ENCODE assay signal across 8 cellular contexts in genomic region chr5:132491368-132492364, GRCh38. TPM values are rescaled to one million over a fixed set of nuclear protein-coding genes. Genes with fewer than 3 reads are reported as not detected.
DNase-seq lines count a peak whose midpoint lies in the region; ATAC-seq and TF ChIP-seq lines count a peak whose summit lies in the region.

No MANE protein-coding gene starts in this region.

- CTCF ChIA-PET in mammary epithelial cell (lab: Charles Lee; ENCODE audit: low non-redundant PET) = no interaction called here

- dilution Hi-C loops in mammary epithelial cell (cut with HindIII; ENCODE audit: low sequenced_read_pairs) = loop anchor here (25.0 kb wide), 1 partner anchor 404 kb away; no protein-coding TSS in a partner anchor

- H3K4me1 ChIP-seq in DND-41 (ENCODE audit: insufficient read depth, low read length) = peaks cover 73% of the 10 kb centered on the region
- peaks cover 22% of the 10 kb centered on the region for H3K4me1 ChIP-seq in GM23338 (ENCODE audit: insufficient read depth)
- peaks cover 53% of the 10 kb centered on the region for H3K4me1 ChIP-seq in OCI-LY1 (ENCODE audit: insufficient read depth, low read length, severe bottlenecking)
- peaks cover 35% of the 10 kb centered on the region for H3K4me1 ChIP-seq in mammary epithelial cell (ENCODE audit: insufficient read depth, low read length)
- H3K4me1 ChIP-seq in mesodermal cell (ENCODE audit: control insufficient read depth, insufficient read depth, low read length, poor library complexity, severe bottlenecking) = peaks cover 23% of the 10 kb centered on the region
- peaks cover 73% of the 10 kb centered on the region for H3K4me1 ChIP-seq in vagina

- H3K4me3 ChIP-seq in DND-41 (ENCODE audit: low read depth in 1 of 2, low read length in 2 of 2) = peak overlapping the region; percentile 93; a peak in 3 of 4 replicates
- peak overlapping the region; percentile 80 for H3K4me3 ChIP-seq in GM23338
- H3K4me3 ChIP-seq in OCI-LY1 (ENCODE audit: low read depth, low read length, poor library complexity, severe bottlenecking) = peak overlapping the region; percentile 79
- H3K4me3 ChIP-seq in mammary epithelial cell (replicated peaks in 1 of 3; ENCODE audit: insufficient read depth in 1 of 3, low read depth in 2 of 3, low read length in 3 of 3) = peak overlapping the region; percentile 35 to 81 (median 56)
- peak overlapping the region; percentile 66 for H3K4me3 ChIP-seq in mesodermal cell (ENCODE audit: extremely low read depth, insufficient read depth, low read length, poor library complexity, severe bottlenecking)
- H3K4me3 ChIP-seq in vagina = peak overlapping the region; percentile 78 to 86

- H3K4me1 Mint-ChIP-seq in GM23338 = peaks cover 29% of the 10 kb centered on the region

- peak overlapping the region; percentile 84 for H3K4me3 Mint-ChIP-seq in GM23338

- H3K9me3 Mint-ChIP-seq in GM23338 = no peaks in the 10 kb centered on the region

- 72% methylated on average over 21 of the region's 22 CpGs for WGBS in mammary epithelial cell (ENCODE audit: low coverage, missing lambda C conversion rate)
- 62 to 89% methylated on average over 14 to 16 of the region's 22 CpGs for WGBS in mesodermal cell (ENCODE audit: insufficient coverage in 2 of 2), 2 experiments

- peaks cover 38% of the 10 kb centered on the region for H4K20me1 ChIP-seq in DND-41 (ENCODE audit: insufficient read depth, low read length)
- peaks cover 3% of the 10 kb centered on the region; the same call in 1 of the 2 replicates for H4K20me1 ChIP-seq in GM23338 (replicated peaks; ENCODE audit: insufficient read depth)
- no peaks in the 10 kb centered on the region for H4K20me1 ChIP-seq in OCI-LY1 (ENCODE audit: insufficient read depth, low read length)
- no peaks in the 10 kb centered on the region for H4K20me1 ChIP-seq in mammary epithelial cell (ENCODE audit: insufficient read depth, low read length)

- H3K27me3 Mint-ChIP-seq in GM23338 (ENCODE audit: insufficient read depth, low read depth, poor library complexity) = peaks cover 23% of the 10 kb centered on the region

- H3K4me2 ChIP-seq in DND-41 (ENCODE audit: insufficient read depth, low read length) (peak overlapping the region; percentile 92), GM23338 (peak overlapping the region; percentile 92), OCI-LY1 (ENCODE audit: low read length) (peak overlapping the region; percentile 94), mammary epithelial cell (ENCODE audit: insufficient read depth, low read depth, low read length) (peak overlapping the region; percentile 94)

- intact Hi-C loops in mammary epithelial cell (cut with micrococcal nuclease) (no loop called here), vagina (cut with DNase I) (no loop called here)

- peaks cover 79% of the 10 kb centered on the region for H3K79me2 ChIP-seq in DND-41 (ENCODE audit: insufficient read depth, low read length)
- 0 out of 2 replicates have a peak, but pooled peaks cover 5% of the 10 kb centered on the region for H3K79me2 ChIP-seq in GM23338 (replicated peaks; ENCODE audit: insufficient read depth)
- no peaks in the 10 kb centered on the region for H3K79me2 ChIP-seq in OCI-LY1 (ENCODE audit: insufficient read depth, low read length)
- peaks cover 35% of the 10 kb centered on the region for H3K79me2 ChIP-seq in mammary epithelial cell (ENCODE audit: insufficient read depth, low read length)

- H3F3A ChIP-seq in GM23338 (replicated peaks; ENCODE audit: low read depth) (peaks cover 5% of the 10 kb centered on the region; the same call in 1 of the 2 replicates), OCI-LY1 (ENCODE audit: insufficient read depth, low read length) (peaks cover 9% of the 10 kb centered on the region; the same call in 1 of the 2 replicates)

- H3K27ac Mint-ChIP-seq in GM23338 = no peak overlapping the region

- in situ Hi-C loops in mammary epithelial cell (cut with MboI; ENCODE audit: low sequenced_read_pairs in 2 of 2) = loop anchor here (5.0 to 10.0 kb wide), 3 partner anchors 69 to 107 kb away; no protein-coding TSS in a partner anchor

- H3K9me3 ChIP-seq in DND-41 (ENCODE audit: insufficient read depth, low read length, severe bottlenecking) (no peaks in the 10 kb centered on the region), OCI-LY1 (ENCODE audit: low read length) (no peaks in the 10 kb centered on the region), mammary epithelial cell (replicated peaks; ENCODE audit: insufficient read depth, low read length) (no peaks in the 10 kb centered on the region), mesodermal cell (ENCODE audit: control insufficient read depth, low read length) (no peaks in the 10 kb centered on the region), vagina (no peaks in the 10 kb centered on the region)

- H3K27ac ChIP-seq in DND-41 (ENCODE audit: low read length) = peak overlapping the region; percentile 78
- H3K27ac ChIP-seq in GM23338 (ENCODE audit: low read depth) = no peak overlapping the region
- H3K27ac ChIP-seq in OCI-LY1 (ENCODE audit: low read depth, low read length, poor library complexity, severe bottlenecking) = no peak overlapping the region
- H3K27ac ChIP-seq in mammary epithelial cell (ENCODE audit: insufficient read depth, low read depth, low read length) = peak overlapping the region; percentile 70
- H3K27ac ChIP-seq in mesodermal cell (ENCODE audit: low read depth, low read length, severe bottlenecking) = peak overlapping the region; percentile 49
- peak overlapping the region; percentile 98 for H3K27ac ChIP-seq in vagina

- no peak for TF ChIP-seq POLR2A in vagina (IDR thresholded peaks at IDR 0.05)

- H2AFZ ChIP-seq in DND-41 (ENCODE audit: low read depth, low read length) (peak overlapping the region; percentile 64), GM23338 (peak overlapping the region; percentile 99), OCI-LY1 (ENCODE audit: low read length) (no peak overlapping the region; the same call in 1 of the 2 replicates), mammary epithelial cell (ENCODE audit: low read depth, low read length) (peak overlapping the region; percentile 90)

- H3K9me2 ChIP-seq in GM23338 (ENCODE audit: insufficient read depth) = no peaks in the 10 kb centered on the region
- H3K9me2 ChIP-seq in OCI-LY1 (ENCODE audit: low read depth, low read length) = no peaks in the 10 kb centered on the region

- no TSS peak for BruUV-seq in mammary epithelial cell (replicated peaks; lab: Mats Ljungman, UMichigan)

- peaks cover 35% of the 10 kb centered on the region for H3K36me3 ChIP-seq in DND-41 (ENCODE audit: insufficient read depth, low read length)
- H3K36me3 ChIP-seq in GM23338 (ENCODE audit: insufficient read depth) = no peaks in the 10 kb centered on the region
- H3K36me3 ChIP-seq in OCI-LY1 (ENCODE audit: insufficient read depth, low read length) = peaks cover 12% of the 10 kb centered on the region
- peaks cover 4% of the 10 kb centered on the region for H3K36me3 ChIP-seq in mammary epithelial cell (ENCODE audit: insufficient read depth, low read length)
- H3K36me3 ChIP-seq in mesodermal cell (ENCODE audit: control insufficient read depth, insufficient read depth, low read length) = peaks cover 11% of the 10 kb centered on the region
- peaks cover 0 to 5% of the 10 kb centered on the region in 2 donors for H3K36me3 ChIP-seq in vagina

- no peak for DNase-seq in DND-41
- DNase-seq in GM23338 (ENCODE audit: low spot score) = peak; percentile 54
- no peak for DNase-seq in mammary epithelial cell
- peak; percentile 88 to 89 for DNase-seq in vagina (ENCODE audit: extremely low spot score in 2 of 2)
- no peak for DNase-seq in SKM-1 (lab: John Stamatoyannopoulos, UW; ENCODE audit: unreplicated experiment)

- TF ChIP-seq CTCF in DND-41 (IDR thresholded peaks at IDR 0.05; ENCODE audit: borderline replicate concordance, extremely low read depth, low read length, poor library complexity, severe bottlenecking) (no peak), GM23338 (conservative IDR thresholded peaks at IDR 0.05; ENCODE audit: low read depth in 2 of 2) (no peak), OCI-LY1 (IDR thresholded peaks at IDR 0.05; ENCODE audit: low read length) (no peak), mammary epithelial cell (conservative IDR thresholded peaks at IDR 0.05 in 1 of 2, IDR thresholded peaks at IDR 0.05 in 1 of 2; ENCODE audit: extremely low read depth in 1 of 2, insufficient read depth in 1 of 2, low read depth in 1 of 2, low read length in 2 of 2) (no peak), vagina (IDR thresholded peaks at IDR 0.05) (no peak)

- ATAC-seq in DND-41 (ENCODE audit: insufficient read depth, low read depth) (no peak), GM23338 (peak; percentile 12), HG03175 (IDR thresholded peaks at IDR 0.05; ENCODE audit: unreplicated experiment) (no peak)

- peak overlapping the region; percentile 94 for H3K9ac ChIP-seq in DND-41 (ENCODE audit: low read depth, low read length)
- peak overlapping the region; percentile 87 for H3K9ac ChIP-seq in OCI-LY1 (ENCODE audit: low read length)
- H3K9ac ChIP-seq in mammary epithelial cell (ENCODE audit: insufficient read depth, low read length) = peak overlapping the region; percentile 54

- peaks cover 4% of the 10 kb centered on the region for H3K36me3 Mint-ChIP-seq in GM23338 (ENCODE audit: low read depth)

- H3K27me3 ChIP-seq in DND-41 (ENCODE audit: insufficient read depth, low read length, poor library complexity) = no peaks in the 10 kb centered on the region
- peaks cover 39% of the 10 kb centered on the region for H3K27me3 ChIP-seq in GM23338 (ENCODE audit: insufficient read depth)
- no peaks in the 10 kb centered on the region for H3K27me3 ChIP-seq in OCI-LY1 (ENCODE audit: insufficient read depth, low read length)
- no peaks in the 10 kb centered on the region for H3K27me3 ChIP-seq in mammary epithelial cell (ENCODE audit: insufficient read depth, low read length)
- no peaks in the 10 kb centered on the region for H3K27me3 ChIP-seq in vagina

TF ChIP-seq in GM23338, 12 proteins besides CTCF, POLR2A, EP300 and RAD21 (continues in another document):
- TF ChIP-seq CREB1 (CRISPR knock-in tag; IDR thresholded peaks at IDR 0.05; ENCODE audit: low read depth) (no peak), EZH2phosphoT487 (IDR thresholded peaks at IDR 0.05; ENCODE audit: unreplicated experiment) (no peak)

RNA-seq across cellular contexts. Expression of gene IRF1, which starts 1.1 kb away (rescaled TPM):
- total RNA-seq in GM23338 (2014; rRNA removed; shearing (Covaris generic)) = 6.4 and 6.9 TPM in 2 replicates
- polyA plus RNA-seq in GM23338 (2016; fragmentation: Nextera tagmentation; extraction: Ambion mirVana) (8.6 and 9.1 TPM in 2 replicates), mammary epithelial cell (9.0 TPM)
- total RNA-seq in mammary epithelial cell (10 to 100 TPM in 1 of 2 donors, 1 to 10 TPM in 1; 5.3 to 14.9 TPM), vagina (49.8 TPM)
- 24.6 TPM for polyA minus RNA-seq in mammary epithelial cell
- polyA plus RNA-seq in mesodermal cell (2013, experiment 1 of 2) = 11.4 TPM
- 10.0 TPM for polyA plus RNA-seq in mesodermal cell (2013, experiment 2 of 2)

RNA-seq across cellular contexts. Expression of gene IL5, which starts 51.7 kb away (rescaled TPM):
- total RNA-seq in GM23338 (2014; rRNA removed; shearing (Covaris generic)) = not detected in 2 replicates
- not detected in 2 replicates for polyA plus RNA-seq in GM23338 (2016; fragmentation: Nextera tagmentation; extraction: Ambion mirVana)
- not detected for total RNA-seq in mammary epithelial cell
- not detected for polyA plus RNA-seq in mammary epithelial cell
- polyA minus RNA-seq in mammary epithelial cell = not detected
- polyA plus RNA-seq in mesodermal cell (2013, experiment 1 of 2) = not detected
- not detected for polyA plus RNA-seq in mesodermal cell (2013, experiment 2 of 2)
- total RNA-seq in vagina = not detected

Comparison
In these comparisons a context has a peak if more than half of its experiments do, and no peak if none do; other contexts are left out.
1. DNase-seq: peak in GM23338 (single experiment) and vagina (2 of 2); none in DND-41 (single experiment), mammary epithelial cell (single experiment) and SKM-1 (single experiment).
2. H3K27ac ChIP-seq: peak in DND-41 (single experiment), mammary epithelial cell (single experiment), mesodermal cell (single experiment) and vagina (single experiment); none in GM23338 (single experiment) and OCI-LY1 (single experiment).
3. Peak in every context shown above with its lines, with median percentiles within 50 percentile points of each other: H3K4me2 ChIP-seq, H3K4me3 ChIP-seq and H3K9ac ChIP-seq.